Comparison of ENCODE assay signal across 25 cellular contexts in genomic region chr14:101189962-101190560, GRCh38.
"Had no signal": no experiment of that assay in that cellular context is flagged by ENCODE, and none has a peak within 500 bp of the region (broad histone marks: within the 10 kb centered on the region; RNA-seq: fewer than 3 reads in every experiment).

No MANE protein-coding gene starts in this region.

- H3K9me3 ChIP-seq: colonic mucosa, gastrocnemius medialis, heart left ventricle, left lung, mucosa of descending colon, prostate gland, spleen, thoracic aorta, tibial nerve, upper lobe of left lung had no signal

- H3K4me1 ChIP-seq: colonic mucosa, gastrocnemius medialis, heart left ventricle, left lung, prostate gland, spleen, upper lobe of left lung had no signal

- DNase-seq: effector CD8-positive, alpha-beta T cell; endodermal cell; foreskin fibroblast; gastrocnemius medialis; heart left ventricle; left cardiac atrium; left lung; mesenchymal stem cell; mucosa of descending colon; naive B cell; nucleus accumbens; right cardiac atrium; stimulated activated CD4-positive, alpha-beta T cell treated with anti-CD3 and anti-CD28 coated beads, Interleukin-4, amount 100 ng/mL, for 4 hours; stimulated activated naive B cell treated with anti-CD40 and anti-IgM and Interleukin-4, amounts not matched to agents 10 μg/mL and 1 μg/mL and 100 μg/mL, for 72 hours; upper lobe of left lung had no signal

- H3K27me3 ChIP-seq: colonic mucosa, gastrocnemius medialis, hepatocyte, tibial nerve, upper lobe of left lung had no signal

- H3K4me3 ChIP-seq: colonic mucosa, gastrocnemius medialis, heart left ventricle, hepatocyte, left lung, mucosa of descending colon, prostate gland, skin epidermis, spleen, thoracic aorta, tibial nerve, upper lobe of left lung had no signal

- H3K27ac ChIP-seq: colonic mucosa, epithelial cell of prostate, gastrocnemius medialis, heart left ventricle, hepatocyte, left lung, prostate gland, skin epidermis, spleen, thoracic aorta, tibial nerve, upper lobe of left lung had no signal

- ATAC-seq: esophagus mucosa; gastrocnemius medialis; heart left ventricle; left cardiac atrium; left lung; mucosa of descending colon; natural killer cell treated with Interleukin-12 subunit alpha and Interleukin-12 subunit beta and Interleukin-15 and Interleukin-18, amount 100 ng/mL, for 72 hours; right cardiac atrium; stimulated activated naive B cell treated with anti-CD40 and anti-IgM and Interleukin-4, amounts not matched to agents 10 μg/mL and 1 μg/mL and 100 μg/mL, for 72 hours had no signal

- H3K36me3 ChIP-seq: colonic mucosa, gastrocnemius medialis, heart left ventricle, left lung, prostate gland, spleen, thoracic aorta, tibial nerve, upper lobe of left lung had no signal
